ENCODE assay signal across 9 cellular contexts in genomic region chr11:46686886-46687810, GRCh38. TPM values are rescaled to one million over a fixed set of nuclear protein-coding genes. Genes with fewer than 3 reads are reported as not detected.
DNase-seq lines count a peak whose midpoint lies in the region; ATAC-seq and TF ChIP-seq lines count a peak whose summit lies in the region.
"Had no signal": no experiment of that assay in that cellular context is flagged by ENCODE, and none has a peak within 500 bp of the region (broad histone marks: within the 10 kb centered on the region; RNA-seq: fewer than 3 reads in every experiment).

No MANE protein-coding gene starts in this region.

- H3K4me1 Mint-ChIP-seq in stimulated activated effector memory CD8-positive, alpha-beta T cell treated with anti-CD3 and anti-CD28 coated beads, Interleukin-12 subunit alpha, Interleukin-12 subunit beta, amount 100 ng/mL, for 72 hours, result no peaks in the 10 kb centered on the region
- no peaks in the 10 kb centered on the region for H3K4me1 Mint-ChIP-seq in activated CD4-positive, alpha-beta T cell treated with anti-CD3 and anti-CD28 coated beads, Interleukin-2, amount 10 ng/mL, durations not matched to agents 24 days and 14 days

- H3K9me3 ChIP-seq in RWPE2 (ENCODE audit: severe bottlenecking), result no peaks in the 10 kb centered on the region

- intact Hi-C loops in activated CD4-positive, alpha-beta T cell treated with anti-CD3 and anti-CD28 coated beads, Interleukin-2, amount 10 ng/mL, durations not matched to agents 24 days and 14 days (cut with micrococcal nuclease), result no loop called here

- peak; percentile 21 to 59 for DNase-seq in NCI-H2081 (lab: John Stamatoyannopoulos, UW)
- no peak for DNase-seq in NCI-H2081 treated with DMSO at 0.1 percent for 48 hours (lab: John Stamatoyannopoulos, UW)
- peak; percentile 88 for DNase-seq in RWPE2 (ENCODE audit: low spot score)
- DNase-seq in foreskin melanocyte, result peak; percentile 82
- no peak for DNase-seq in stimulated activated effector memory CD8-positive, alpha-beta T cell treated with anti-CD3 and anti-CD28 coated beads, Interleukin-12 subunit alpha, Interleukin-12 subunit beta, amount 100 ng/mL, for 72 hours (ENCODE audit: low spot score in 2 of 2)
- DNase-seq in activated CD4-positive, alpha-beta T cell treated with anti-CD3 and anti-CD28 coated beads, Interleukin-2, amount 10 ng/mL, durations not matched to agents 24 days and 14 days, result no peak
- DNase-seq: activated T-cell treated with anti-CD3 and anti-CD28 coated beads, Interleukin-2, amount 50 U/mL, for 1 hour had no signal

- H3K36me3 ChIP-seq in RWPE2 (ENCODE audit: low read depth), result peaks cover 22% of the 10 kb centered on the region; the same call in 1 of the 2 replicates

- peaks cover 93% of the 10 kb centered on the region for H3K36me3 Mint-ChIP-seq in stimulated activated effector memory CD8-positive, alpha-beta T cell treated with anti-CD3 and anti-CD28 coated beads, Interleukin-12 subunit alpha, Interleukin-12 subunit beta, amount 100 ng/mL, for 72 hours
- H3K36me3 Mint-ChIP-seq in activated CD4-positive, alpha-beta T cell treated with anti-CD3 and anti-CD28 coated beads, Interleukin-2, amount 10 ng/mL, durations not matched to agents 24 days and 14 days (ENCODE audit: low read depth), result peaks cover 25% of the 10 kb centered on the region

- H3K9me3 Mint-ChIP-seq in stimulated activated effector memory CD8-positive, alpha-beta T cell treated with anti-CD3 and anti-CD28 coated beads, Interleukin-12 subunit alpha, Interleukin-12 subunit beta, amount 100 ng/mL, for 72 hours, result no peaks in the 10 kb centered on the region
- H3K9me3 Mint-ChIP-seq in activated CD4-positive, alpha-beta T cell treated with anti-CD3 and anti-CD28 coated beads, Interleukin-2, amount 10 ng/mL, durations not matched to agents 24 days and 14 days, result no peaks in the 10 kb centered on the region

- no peak for TF ChIP-seq CTCF in RWPE2 (IDR thresholded peaks at IDR 0.05; ENCODE audit: poor library complexity, severe bottlenecking)

- peak; percentile 96 for ATAC-seq in RWPE2 (ENCODE audit: low read depth)
- no peak for ATAC-seq in stimulated activated effector memory CD8-positive, alpha-beta T cell treated with anti-CD3 and anti-CD28 coated beads, Interleukin-12 subunit alpha, Interleukin-12 subunit beta, amount 100 ng/mL, for 72 hours
- no peak for ATAC-seq in GM19467 (IDR thresholded peaks at IDR 0.05; ENCODE audit: unreplicated experiment)
- ATAC-seq in HG03469 (IDR thresholded peaks at IDR 0.05; ENCODE audit: unreplicated experiment), result no peak

- H3K27ac Mint-ChIP-seq in stimulated activated effector memory CD8-positive, alpha-beta T cell treated with anti-CD3 and anti-CD28 coated beads, Interleukin-12 subunit alpha, Interleukin-12 subunit beta, amount 100 ng/mL, for 72 hours, result peak overlapping the region; percentile 68
- H3K27ac Mint-ChIP-seq in activated CD4-positive, alpha-beta T cell treated with anti-CD3 and anti-CD28 coated beads, Interleukin-2, amount 10 ng/mL, durations not matched to agents 24 days and 14 days, result no peak overlapping the region

- H3K4me1 ChIP-seq in RWPE2 (ENCODE audit: insufficient read depth, poor library complexity, severe bottlenecking), result peaks cover 20% of the 10 kb centered on the region

- no peaks in the 10 kb centered on the region for H3K27me3 ChIP-seq in RWPE2 (ENCODE audit: insufficient read depth, poor library complexity, severe bottlenecking)

- peak overlapping the region; percentile 98 for H3K27ac ChIP-seq in RWPE2 (ENCODE audit: poor library complexity, severe bottlenecking)

- no peaks in the 10 kb centered on the region for H3K27me3 Mint-ChIP-seq in activated CD4-positive, alpha-beta T cell treated with anti-CD3 and anti-CD28 coated beads, Interleukin-2, amount 10 ng/mL, durations not matched to agents 24 days and 14 days

- H3K4me3 Mint-ChIP-seq in stimulated activated effector memory CD8-positive, alpha-beta T cell treated with anti-CD3 and anti-CD28 coated beads, Interleukin-12 subunit alpha, Interleukin-12 subunit beta, amount 100 ng/mL, for 72 hours, result no peak overlapping the region
- no peak overlapping the region for H3K4me3 Mint-ChIP-seq in activated CD4-positive, alpha-beta T cell treated with anti-CD3 and anti-CD28 coated beads, Interleukin-2, amount 10 ng/mL, durations not matched to agents 24 days and 14 days

- H3K4me3 ChIP-seq in RWPE2 (ENCODE audit: severe bottlenecking), result no peak overlapping the region

RNA-seq across cellular contexts. Expression of gene ARHGAP1, which starts 13.3 kb away (rescaled TPM):
- 59.1 and 61.7 TPM in 2 replicates for total RNA-seq in activated CD4-positive, alpha-beta T cell treated with anti-CD3 and anti-CD28 coated beads, Interleukin-2, amount 10 ng/mL, durations not matched to agents 24 days and 14 days

RNA-seq across cellular contexts. Expression of gene ZNF408, which starts 13.7 kb away (rescaled TPM):
- 12.9 and 14.1 TPM in 2 replicates for total RNA-seq in activated CD4-positive, alpha-beta T cell treated with anti-CD3 and anti-CD28 coated beads, Interleukin-2, amount 10 ng/mL, durations not matched to agents 24 days and 14 days

RNA-seq across cellular contexts. Expression of gene F2, which starts 31.9 kb away (rescaled TPM):
- 0.30 TPM in 1 of 2 replicates, not detected in the other for total RNA-seq in activated CD4-positive, alpha-beta T cell treated with anti-CD3 and anti-CD28 coated beads, Interleukin-2, amount 10 ng/mL, durations not matched to agents 24 days and 14 days

Comparison
In these comparisons a context has a peak if more than half of its experiments do, and no peak if none do; other contexts are left out.
1. DNase-seq: peak in NCI-H2081 (2 of 2), RWPE2 (single experiment) and foreskin melanocyte (single experiment); none in NCI-H2081 treated with DMSO at 0.1 percent for 48 hours (single experiment), stimulated activated effector memory CD8-positive, alpha-beta T cell treated with anti-CD3 and anti-CD28 coated beads, Interleukin-12 subunit alpha, Interleukin-12 subunit beta, amount 100 ng/mL, for 72 hours (0 of 2) and activated CD4-positive, alpha-beta T cell treated with anti-CD3 and anti-CD28 coated beads, Interleukin-2, amount 10 ng/mL, durations not matched to agents 24 days and 14 days (single experiment).